ENCODE assay signal across 20 cellular contexts in the genomic region with DNA sequence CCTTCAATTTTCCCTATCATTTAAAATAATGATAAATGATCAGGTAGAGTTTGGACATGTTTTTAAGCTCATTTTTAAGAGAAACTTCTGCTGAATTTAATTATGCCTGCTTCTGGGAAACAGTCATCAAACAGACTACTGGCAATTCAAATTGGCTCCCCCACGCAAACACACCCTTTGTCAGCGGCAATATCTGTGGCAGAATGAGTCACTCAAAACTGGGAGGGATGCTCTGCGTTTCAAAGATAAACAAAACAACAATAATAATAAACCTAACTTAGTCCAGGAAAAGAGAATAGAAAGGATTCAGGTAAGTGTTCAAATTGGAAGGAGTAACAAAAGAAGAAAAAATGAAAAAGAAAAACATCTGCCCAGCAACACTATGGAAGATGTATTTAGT.
"Had no signal": no experiment of that assay in that cellular context is flagged by ENCODE, and none has a peak within 500 bp of the region (broad histone marks: within the 10 kb centered on the region; RNA-seq: fewer than 3 reads in every experiment).

No MANE protein-coding gene starts in this region.

- H3K4me1 Mint-ChIP-seq: natural killer cell had no signal

- H3K36me3 ChIP-seq: gastrocnemius medialis, ovary, right atrium auricular region, sigmoid colon, stomach, uterus had no signal

- H3K27me3 ChIP-seq: ovary, right atrium auricular region, uterus had no signal

- H3K9me3 ChIP-seq: gastrocnemius medialis, mucosa of descending colon, ovary, right atrium auricular region, sigmoid colon, stomach, uterus had no signal

- H3K9me3 Mint-ChIP-seq: natural killer cell, type B pancreatic cell had no signal

- H3K4me3 Mint-ChIP-seq: natural killer cell, neural crest cell, type B pancreatic cell had no signal

- H3K4me1 ChIP-seq: gastrocnemius medialis, right atrium auricular region, sigmoid colon, stomach, uterus had no signal

- H3K27ac ChIP-seq: coronary artery, dorsolateral prefrontal cortex, gastrocnemius medialis, ovary, right atrium auricular region, sigmoid colon, stomach, uterus had no signal

- H3K4me3 ChIP-seq: coronary artery, dorsolateral prefrontal cortex, gastrocnemius medialis, mucosa of descending colon, ovary, right atrium auricular region, sigmoid colon, stomach, uterus had no signal

- DNase-seq: dorsolateral prefrontal cortex; effector CD8-positive, alpha-beta T cell; gastrocnemius medialis; glutamatergic neuron; islet precursor cell; mammary epithelial cell; mucosa of descending colon; natural killer cell; ovary; sigmoid colon; small intestine; stimulated activated CD4-positive, alpha-beta T cell treated with anti-CD3 and anti-CD28 coated beads, Interleukin-12 subunit alpha, Interleukin-12 subunit beta, amount 100 ng/mL, for 4 hours; stimulated activated naive CD4-positive, alpha-beta T cell; stomach; substantia nigra; uterus had no signal

- H3K36me3 Mint-ChIP-seq: natural killer cell, type B pancreatic cell had no signal

- H3K27ac Mint-ChIP-seq: natural killer cell, type B pancreatic cell had no signal
